Comparison of ENCODE assay signal across 23 cellular contexts in the genomic region with DNA sequence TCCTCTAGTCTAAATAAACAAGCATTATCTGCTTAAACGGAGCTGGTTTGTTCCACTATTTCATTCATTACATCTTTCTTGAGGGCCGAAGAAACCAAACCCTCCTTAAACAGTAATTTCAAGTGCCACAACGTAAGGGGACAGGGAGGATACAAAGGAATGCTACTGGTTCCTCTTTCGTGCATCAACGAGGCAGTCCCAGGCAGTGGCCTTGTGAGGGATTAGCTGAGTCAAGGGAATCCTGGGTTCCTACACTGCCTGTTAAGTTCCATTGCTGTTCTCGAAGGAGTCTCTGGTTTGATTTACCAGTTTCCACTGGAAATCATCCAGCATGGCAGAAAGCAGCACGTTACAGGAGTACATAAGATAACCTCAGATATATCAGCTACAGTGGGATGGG. TPM values are rescaled to one million over a fixed set of nuclear protein-coding genes. Genes with fewer than 3 reads are reported as not detected.
"Had no signal": no experiment of that assay in that cellular context is flagged by ENCODE, and none has a peak within 500 bp of the region (broad histone marks: within the 10 kb centered on the region; RNA-seq: fewer than 3 reads in every experiment).

No MANE protein-coding gene starts in this region.

- H3K9me3 ChIP-seq: adrenal gland, ascending aorta, heart right ventricle, testis had no signal

- DNase-seq: activated CD4-positive, alpha-beta T cell treated with anti-CD3 and anti-CD28 coated beads, Interleukin-2, amount 10 ng/mL, durations not matched to agents 7 days and 5 days; activated CD8-positive, alpha-beta T cell treated with anti-CD3 and anti-CD28 coated beads, Interleukin-2, amount 10 ng/mL, durations not matched to agents 7 days and 5 days; activated T-cell treated with anti-CD3 and anti-CD28 coated beads, Interleukin-2, amount 50 U/mL, for 1 hour; cortex of kidney; heart right ventricle; left colon; nephron progenitor cell; retina; stimulated activated CD4-positive, alpha-beta T cell treated with anti-CD3 and anti-CD28 coated beads, Interleukin-2, amount 100 ng/mL, for 48 hours; stimulated activated CD8-positive, alpha-beta memory T cell treated with anti-CD3 and anti-CD28 coated beads, Interleukin-4, amount 100 ng/mL, for 48 hours; stimulated activated naive B cell treated with anti-CD40 and anti-IgM and Interleukin-4, amounts not matched to agents 10 μg/mL and 1 μg/mL and 100 μg/mL, for 72 hours; T-helper 9 cell; testis had no signal

- H3K27ac ChIP-seq: heart right ventricle, testis had no signal

- H3K36me3 ChIP-seq: adrenal gland, ascending aorta, heart right ventricle had no signal

- H3K4me3 ChIP-seq: adrenal gland, ascending aorta, heart right ventricle, testis had no signal

- H3K27me3 ChIP-seq: adrenal gland, ascending aorta, heart right ventricle, testis had no signal

- ATAC-seq: activated CD4-positive, CD25-positive, alpha-beta regulatory T cell treated with anti-CD3 and anti-CD28 coated beads, Interleukin-2, amount 50 U/mL, for 24 hours; activated CD8-positive, alpha-beta T cell treated with anti-CD3 and anti-CD28 coated beads, Interleukin-2, amount 10 ng/mL, durations not matched to agents 7 days and 5 days; activated naive CD4-positive, alpha-beta T cell treated with anti-CD3 and anti-CD28 coated beads, Interleukin-2, amount 50 U/mL, for 72 hours; activated T-helper 17 cell treated with anti-CD3 and anti-CD28 coated beads, Interleukin-2, amount 50 U/mL, for 72 hours; heart right ventricle; left colon; stimulated activated naive B cell treated with anti-CD40 and anti-IgM and Interleukin-4, amounts not matched to agents 10 μg/mL and 1 μg/mL and 100 μg/mL, for 72 hours had no signal

- FAIRE-seq: endometrium, keratinocyte had no signal

RNA-seq across cellular contexts. Expression of a gene that starts 2.4 kb away (rescaled TPM):
- total RNA-seq: activated CD4-positive, alpha-beta T cell treated with anti-CD3 and anti-CD28 coated beads, Interleukin-2, amount 10 ng/mL, durations not matched to agents 7 days and 5 days; activated CD8-positive, alpha-beta T cell treated with anti-CD3 and anti-CD28 coated beads, Interleukin-2, amount 10 ng/mL, durations not matched to agents 7 days and 5 days; activated naive CD4-positive, alpha-beta T cell treated with anti-CD3 and anti-CD28 coated beads, Interleukin-2, amount 50 U/mL, for 72 hours; activated T-helper 17 cell treated with anti-CD3 and anti-CD28 coated beads, Interleukin-2, amount 50 U/mL, for 72 hours; ascending aorta; epithelial cell of proximal tubule; fibroblast of lung; T-helper 1 cell treated with Interleukin-12 subunit alpha and Interleukin-12 subunit beta and Interleukin-4 antibody, amounts not matched to agents 30 ng/mL and 1 ng/mL, for 36 hours had no signal
- polyA plus RNA-seq: keratinocyte had no signal
